Comparison of ENCODE assay signal across 8 cellular contexts in genomic region chr16:1871974-1872635, GRCh38. TPM values are rescaled to one million over a fixed set of nuclear protein-coding genes. Genes with fewer than 3 reads are reported as not detected.
DNase-seq lines count a peak whose midpoint lies in the region; ATAC-seq and TF ChIP-seq lines count a peak whose summit lies in the region.

TSS of gene MEIOB (minus strand) at chr16:1872164. CDS start at chr16:1868175, 3,989 bp downstream.

- peaks cover 2% of the 10 kb centered on the region; the same call in 1 of the 2 replicates for H3K27me3 ChIP-seq in BJ (ENCODE audit: control insufficient read depth, insufficient read depth, low read length)
- peaks cover 8 to 35% of the 10 kb centered on the region in 2 donors for H3K27me3 ChIP-seq in tibial artery

- H3K27ac Mint-ChIP-seq in activated naive CD8-positive, alpha-beta T cell treated with anti-CD3 and anti-CD28 coated beads, Interleukin-2, amount 10 ng/mL, durations not matched to agents 7 days and 5 days, result no peak within 1 kb of the TSS

- POLR2A ChIA-PET in BJ (lab: Charles Lee), result no interaction called here
- POLR2A ChIA-PET in activated naive CD8-positive, alpha-beta T cell treated with anti-CD3 and anti-CD28 coated beads, Interleukin-2, amount 10 ng/mL, durations not matched to agents 7 days and 5 days (lab: Charles Lee), result no interaction called here

- H3K4me1 Mint-ChIP-seq in activated naive CD8-positive, alpha-beta T cell treated with anti-CD3 and anti-CD28 coated beads, Interleukin-2, amount 10 ng/mL, durations not matched to agents 7 days and 5 days, result peaks cover 3% of the 10 kb centered on the region

- no peaks in the 10 kb centered on the region for H3K36me3 Mint-ChIP-seq in activated naive CD8-positive, alpha-beta T cell treated with anti-CD3 and anti-CD28 coated beads, Interleukin-2, amount 10 ng/mL, durations not matched to agents 7 days and 5 days

- H3K4me1 ChIP-seq in tibial artery, result peaks cover 0 to 7% (median 0%) of the 10 kb centered on the region in 4 donors

- H3K27me3 Mint-ChIP-seq in activated naive CD8-positive, alpha-beta T cell treated with anti-CD3 and anti-CD28 coated beads, Interleukin-2, amount 10 ng/mL, durations not matched to agents 7 days and 5 days, result peaks cover 32% of the 10 kb centered on the region

- H3K36me3 ChIP-seq in BJ (ENCODE audit: control insufficient read depth, insufficient read depth, low read length), result no peaks in the 10 kb centered on the region
- no peaks in the 10 kb centered on the region for H3K36me3 ChIP-seq in tibial artery

- CTCF ChIA-PET in BJ (lab: Yijun Ruan, JAX), result interaction anchor here (3.4 kb wide), 1 partner anchor 57 kb away, joined by 17 read pairs; no protein-coding TSS in a partner anchor

- ATAC-seq in activated naive CD8-positive, alpha-beta T cell treated with anti-CD3 and anti-CD28 coated beads, Interleukin-2, amount 10 ng/mL, durations not matched to agents 7 days and 5 days (ENCODE audit: low read depth), result no peak

- peak within 1 kb of the TSS; percentile 53 for H3K4me3 Mint-ChIP-seq in activated naive CD8-positive, alpha-beta T cell treated with anti-CD3 and anti-CD28 coated beads, Interleukin-2, amount 10 ng/mL, durations not matched to agents 7 days and 5 days

- H3K4me3 ChIP-seq in BJ (ENCODE audit: low read depth, low read length), result peak within 1 kb of the TSS; percentile 18
- H3K4me3 ChIP-seq in tibial artery, result no peak within 1 kb of the TSS

- TF ChIP-seq CTCF in BJ (IDR thresholded peaks at IDR 0.05; ENCODE audit: insufficient read depth, low read depth, low read length) (no peak), tibial artery (IDR thresholded peaks at IDR 0.05) (no peak)

- no peaks in the 10 kb centered on the region for H3K9me3 ChIP-seq in tibial artery

- DNase-seq in BJ (ENCODE audit: low read depth) (no peak), NOMO-1 (lab: John Stamatoyannopoulos, UW; ENCODE audit: unreplicated experiment in 2 of 2) (peak; percentile 57 to 65), kidney tubule cell (ENCODE audit: low spot score) (peak; percentile 20), tibial artery (no peak), H4 (ENCODE audit: low spot score) (no peak), RKO (ENCODE audit: low spot score) (no peak)
- DNase-seq in activated naive CD8-positive, alpha-beta T cell treated with anti-CD3 and anti-CD28 coated beads, Interleukin-2, amount 10 ng/mL, durations not matched to agents 7 days and 5 days, result peak; percentile 55
- peak; percentile 25 for DNase-seq in stimulated activated CD8-positive, alpha-beta memory T cell treated with anti-CD3 and anti-CD28 coated beads, Interleukin-4, amount 100 ng/mL, for 24 hours (ENCODE audit: low read depth)

- no peak within 1 kb of the TSS for H3K27ac ChIP-seq in tibial artery

- intact Hi-C loops in tibial artery (cut with DNase I; ENCODE audit: low total_unique reads), result no loop called here

- H3K9me3 Mint-ChIP-seq in activated naive CD8-positive, alpha-beta T cell treated with anti-CD3 and anti-CD28 coated beads, Interleukin-2, amount 10 ng/mL, durations not matched to agents 7 days and 5 days, result no peaks in the 10 kb centered on the region

RNA-seq across cellular contexts. Expression of gene MEIOB, which starts in this region (rescaled TPM):
- 0.25 and 0.28 TPM in 2 replicates for polyA plus RNA-seq in BJ (2011; rRNA removed)
- not detected in 2 replicates for polyA minus RNA-seq in BJ (2011; rRNA and poly(A)+ RNA removed)
- total RNA-seq in activated naive CD8-positive, alpha-beta T cell treated with anti-CD3 and anti-CD28 coated beads, Interleukin-2, amount 10 ng/mL, durations not matched to agents 7 days and 5 days, result not detected
- 2.8 and 9.0 TPM in 2 replicates for total RNA-seq in H4 (2014; rRNA removed; shearing (Covaris generic))

Comparison
In these comparisons a context has a peak if more than half of its experiments do, and no peak if none do; other contexts are left out.
1. Peak in DNase-seq in activated naive CD8-positive, alpha-beta T cell treated with anti-CD3 and anti-CD28 coated beads, Interleukin-2, amount 10 ng/mL, durations not matched to agents 7 days and 5 days; RNA of the gene not detected or under 1 TPM.
2. DNase-seq: peak in NOMO-1 (2 of 2), kidney tubule cell (single experiment) and stimulated activated CD8-positive, alpha-beta memory T cell treated with anti-CD3 and anti-CD28 coated beads, Interleukin-4, amount 100 ng/mL, for 24 hours (single experiment); none in BJ (single experiment), tibial artery (0 of 2), H4 (single experiment) and RKO (single experiment).